18 cellular contexts compared by ENCODE assay signal in the genomic region with DNA sequence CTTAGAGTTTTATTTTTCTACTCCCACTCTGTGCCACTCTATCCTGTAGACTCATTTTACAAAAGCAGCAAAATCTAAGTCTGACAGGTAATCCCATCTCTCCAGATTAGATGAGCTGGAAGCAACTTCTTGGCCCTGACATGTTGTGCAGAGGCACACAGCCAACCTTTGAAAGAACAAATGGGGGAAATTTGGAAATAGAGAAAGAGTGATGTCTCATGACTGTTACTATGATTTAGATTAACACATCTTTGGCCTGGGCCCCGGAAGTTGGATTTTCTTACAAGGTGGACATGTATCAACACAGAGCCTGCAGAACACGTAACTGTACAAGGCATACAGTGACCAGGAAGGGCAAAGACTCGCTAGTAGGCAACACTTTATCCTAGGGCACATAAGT.
A peak's percentile ranks its signal among the peaks of the same experiment; 100 is the strongest.
DNase-seq lines count a peak whose midpoint lies in the region; ATAC-seq and TF ChIP-seq lines count a peak whose summit lies in the region.
"Had no signal": no experiment of that assay in that cellular context is flagged by ENCODE, and none has a peak within 500 bp of the region (broad histone marks: within the 10 kb centered on the region; RNA-seq: fewer than 3 reads in every experiment).

No MANE protein-coding gene starts in this region.

- H3K27ac Mint-ChIP-seq in CD14-positive monocyte (peak overlapping the region in 5 of 7 donors; percentile 18 to 85 (median 79)), natural killer cell (no peak overlapping the region)
- H3K27ac Mint-ChIP-seq: B cell; CD8-positive, alpha-beta memory T cell; HFFc6 had no signal

- H3K27me3 Mint-ChIP-seq in CD14-positive monocyte (ENCODE audit: low read depth in 3 of 3) (peaks cover 50 to 63% (median 55%) of the 10 kb centered on the region in 3 donors), natural killer cell (ENCODE audit: low read depth in 2 of 2) (peaks cover 11 to 47% of the 10 kb centered on the region in 2 donors)

- H4K20me1 ChIP-seq in PC-3 (ENCODE audit: low read length), result no peaks in the 10 kb centered on the region

- TF ChIP-seq CTCF in CD14-positive monocyte (IDR thresholded peaks at IDR 0.05), result no peak
- TF ChIP-seq CTCF in PC-3 (conservative IDR thresholded peaks at IDR 0.05; ENCODE audit: low read depth, low read length), result no peak
- no peak for TF ChIP-seq CTCF in natural killer cell (IDR thresholded peaks at IDR 0.05)

- intact Hi-C loops in CD14-positive monocyte (cut with micrococcal nuclease), result no loop called here
- intact Hi-C loops in PC-3 (cut with micrococcal nuclease), result loop anchor here (5.0 kb wide), 1 partner anchor 81 kb away; no protein-coding TSS in a partner anchor
- intact Hi-C loops in natural killer cell (cut with micrococcal nuclease), result no loop called here

- DNase-seq in CD14-positive monocyte (ENCODE audit: low spot score) (no peak), PC-3 (no peak), epithelial cell of prostate (ENCODE audit: low read depth, low spot score) (peak; percentile 93), natural killer cell (no peak), T1000 (lab: John Stamatoyannopoulos, UW) (no peak), SW 1271 (lab: John Stamatoyannopoulos, UW) (no peak)
- DNase-seq in stimulated activated naive CD8-positive, alpha-beta T cell treated with anti-CD3 and anti-CD28 coated beads, Interleukin-15, Interleukin-2, amounts not matched to agents 100 U/mL and 50 U/mL, for 24 hours, result no peak
- DNase-seq: ACHN; CD8-positive, alpha-beta memory T cell; HFFc6; NCI-H1048; NCI-H146; NCI-H2081 treated with DMSO at 0.1 percent for 48 hours; NCI-H526 treated with DMSO at 0.1 percent for 48 hours; OCI-M1; SK-N-SH had no signal

- H3K9me3 Mint-ChIP-seq in CD14-positive monocyte (peaks cover 21 to 52% (median 45%) of the 10 kb centered on the region in 7 donors), natural killer cell (peaks cover 9 to 12% of the 10 kb centered on the region in 2 donors)

- CTCF ChIA-PET in PC-3 (lab: Charles Lee), result no interaction called here

- H3K27me3 ChIP-seq in PC-3 (ENCODE audit: low read length), result no peaks in the 10 kb centered on the region

- peak overlapping the region; percentile 62 for H3K4me2 ChIP-seq in PC-3 (ENCODE audit: low read length)
- H3K4me2 ChIP-seq: SK-N-SH had no signal

- no peak overlapping the region for H3K4me3 ChIP-seq in PC-3 (ENCODE audit: low read length)

- peak overlapping the region; percentile 33; the same call in 1 of the 2 replicates for H3K9ac ChIP-seq in PC-3 (ENCODE audit: low read length)
- H3K9ac ChIP-seq: SK-N-SH had no signal

- TSS peak; percentile 74 for BruUV-seq in PC-3 (replicated peaks; lab: Mats Ljungman, UMichigan)

- H3K79me2 ChIP-seq in PC-3 (ENCODE audit: low read length), result no peaks in the 10 kb centered on the region

- POLR2A ChIA-PET in PC-3 (lab: Charles Lee; ENCODE audit: unreplicated experiment), result no interaction called here

- no peaks in the 10 kb centered on the region for H3K36me3 ChIP-seq in PC-3 (ENCODE audit: low read depth, low read length)

- H3K27ac ChIP-seq in PC-3 (ENCODE audit: low read length), result peak overlapping the region; percentile 74
- peak overlapping the region; percentile 99 for H3K27ac ChIP-seq in epithelial cell of prostate

- H3K36me3 Mint-ChIP-seq in CD14-positive monocyte (peaks cover 8 to 12% of the 10 kb centered on the region in 2 donors), natural killer cell (peaks cover 18% of the 10 kb centered on the region)

- peak overlapping the region; percentile 36 for H2AFZ ChIP-seq in PC-3 (ENCODE audit: low read length)

- no peak for ATAC-seq in PC-3
- ATAC-seq in natural killer cell, result no peak
- no peak for ATAC-seq in HG03460 (IDR thresholded peaks at IDR 0.05; ENCODE audit: unreplicated experiment)
- ATAC-seq in stimulated activated naive CD8-positive, alpha-beta T cell treated with anti-CD3 and anti-CD28 coated beads, Interleukin-15, Interleukin-2, amounts not matched to agents 100 U/mL and 50 U/mL, for 24 hours, result no peak

- H3F3A ChIP-seq in PC-3 (ENCODE audit: low read length, unreplicated experiment), result no peaks in the 10 kb centered on the region

- peaks cover 20% of the 10 kb centered on the region for H3K4me1 Mint-ChIP-seq in CD14-positive monocyte
- H3K4me1 Mint-ChIP-seq in natural killer cell, result peaks cover 12 to 14% of the 10 kb centered on the region in 2 donors
- H3K4me1 Mint-ChIP-seq: B cell had no signal

- peaks cover 22% of the 10 kb centered on the region for H3K4me1 ChIP-seq in PC-3 (ENCODE audit: insufficient read depth, low read length)

- peaks cover 13% of the 10 kb centered on the region; the same call in 1 of the 2 replicates for H3K9me3 ChIP-seq in PC-3 (ENCODE audit: low read length)
- H3K9me3 ChIP-seq: SK-N-SH had no signal

- H3K4me3 Mint-ChIP-seq in CD14-positive monocyte (peak overlapping the region in 1 of 2 donors; percentile 74), natural killer cell (peak overlapping the region; percentile 2)
- H3K4me3 Mint-ChIP-seq: B cell; CD8-positive, alpha-beta memory T cell; HFFc6 had no signal

- no peaks in the 10 kb centered on the region for H3K9me2 ChIP-seq in PC-3 (replicated peaks; ENCODE audit: low read length)
- H3K9me2 ChIP-seq: SK-N-SH had no signal

Comparison
In these comparisons a context has a peak if more than half of its experiments do, and no peak if none do; other contexts are left out.
1. H3K27ac Mint-ChIP-seq: peak in CD14-positive monocyte (5 of 7); none in natural killer cell (0 of 2).